Comparison of ENCODE assay signal across 22 cellular contexts in the genomic region with DNA sequence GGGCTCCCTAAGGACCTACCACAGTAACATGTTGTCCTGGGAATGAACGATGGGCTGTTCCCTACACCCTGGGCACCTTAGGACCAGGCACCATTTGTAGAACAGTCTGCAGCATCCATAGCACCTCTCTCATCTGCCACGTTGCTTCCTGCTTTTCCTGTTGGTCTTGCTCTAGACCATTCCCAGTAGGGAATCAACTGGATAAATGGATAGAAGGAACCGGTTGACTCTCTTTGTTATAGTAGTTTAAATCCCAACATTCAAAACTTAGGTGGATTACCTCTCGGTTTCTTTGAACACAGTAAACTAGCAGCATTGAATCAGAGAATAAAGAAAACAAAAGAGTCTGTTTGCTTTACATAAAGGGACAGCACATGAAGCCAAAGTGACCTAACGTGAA.
"Had no signal": no experiment of that assay in that cellular context is flagged by ENCODE, and none has a peak within 500 bp of the region (broad histone marks: within the 10 kb centered on the region; RNA-seq: fewer than 3 reads in every experiment).

No MANE protein-coding gene starts in this region.

- DNase-seq: cortex of kidney; dorsolateral prefrontal cortex; effector CD8-positive, alpha-beta T cell; glutamatergic neuron; left lung; lower lobe of right lung; midbrain; posterior cingulate gyrus; sigmoid colon; stimulated activated CD4-positive, alpha-beta T cell treated with anti-CD3 and anti-CD28 coated beads, Interleukin-2, amount 100 ng/mL, for 24 hours; stimulated activated CD4-positive, alpha-beta T cell treated with anti-CD3 and anti-CD28 coated beads, Interleukin-4, amount 100 ng/mL, for 4 hours; stimulated activated naive B cell treated with anti-CD40 and anti-IgM and Interleukin-4, amounts not matched to agents 10 μg/mL and 1 μg/mL and 100 μg/mL, for 72 hours; stimulated activated naive CD8-positive, alpha-beta T cell treated with anti-CD3 and anti-CD28 coated beads, Interleukin-15, amount 100 ng/mL, for 72 hours; testis; upper lobe of right lung had no signal

- H3K9me3 Mint-ChIP-seq: stimulated activated naive B cell treated with anti-CD40 and anti-IgM and Interleukin-4, amounts not matched to agents 10 μg/mL and 1 μg/mL and 100 μg/mL, for 72 hours had no signal

- H3K36me3 ChIP-seq: esophagus muscularis mucosa, gastroesophageal sphincter, left lung, lower lobe of right lung, sigmoid colon, tibial nerve, upper lobe of right lung, vagina had no signal

- ATAC-seq: gastroesophageal sphincter; left lung; lower lobe of right lung; natural killer cell treated with Interleukin-12 subunit alpha and Interleukin-12 subunit beta and Interleukin-15 and Interleukin-18, amount 100 ng/mL, for 72 hours; stimulated activated naive B cell treated with anti-CD40 and anti-IgM and Interleukin-4, amounts not matched to agents 10 μg/mL and 1 μg/mL and 100 μg/mL, for 72 hours; stimulated activated naive CD8-positive, alpha-beta T cell treated with anti-CD3 and anti-CD28 coated beads, Interleukin-15, amount 100 ng/mL, for 72 hours; upper lobe of right lung had no signal

- H3K4me3 ChIP-seq: dorsolateral prefrontal cortex, esophagus muscularis mucosa, gastroesophageal sphincter, left lung, lower lobe of right lung, sigmoid colon, skin epidermis, testis, tibial nerve, upper lobe of right lung, vagina had no signal

- H3K4me3 Mint-ChIP-seq: memory B cell; natural killer cell treated with Interleukin-12 subunit alpha and Interleukin-12 subunit beta and Interleukin-15 and Interleukin-18, amount 100 ng/mL, for 72 hours; stimulated activated naive B cell treated with anti-CD40 and anti-IgM and Interleukin-4, amounts not matched to agents 10 μg/mL and 1 μg/mL and 100 μg/mL, for 72 hours; stimulated activated naive CD8-positive, alpha-beta T cell treated with anti-CD3 and anti-CD28 coated beads, Interleukin-15, amount 100 ng/mL, for 72 hours had no signal

- H3K27me3 ChIP-seq: gastroesophageal sphincter, left lung, sigmoid colon, testis, tibial nerve, upper lobe of right lung, vagina had no signal

- H3K27ac ChIP-seq: dorsolateral prefrontal cortex, esophagus muscularis mucosa, gastroesophageal sphincter, left lung, lower lobe of right lung, sigmoid colon, skin epidermis, testis, tibial nerve, upper lobe of right lung, vagina had no signal

- H3K36me3 Mint-ChIP-seq: natural killer cell treated with Interleukin-12 subunit alpha and Interleukin-12 subunit beta and Interleukin-15 and Interleukin-18, amount 100 ng/mL, for 72 hours; stimulated activated naive B cell treated with anti-CD40 and anti-IgM and Interleukin-4, amounts not matched to agents 10 μg/mL and 1 μg/mL and 100 μg/mL, for 72 hours had no signal

- H3K4me1 ChIP-seq: esophagus muscularis mucosa, gastroesophageal sphincter, left lung, lower lobe of right lung, sigmoid colon, testis, upper lobe of right lung had no signal

- H3K27ac Mint-ChIP-seq: memory B cell; natural killer cell treated with Interleukin-12 subunit alpha and Interleukin-12 subunit beta and Interleukin-15 and Interleukin-18, amount 100 ng/mL, for 72 hours; stimulated activated naive CD8-positive, alpha-beta T cell treated with anti-CD3 and anti-CD28 coated beads, Interleukin-15, amount 100 ng/mL, for 72 hours had no signal

- H3K9me3 ChIP-seq: esophagus muscularis mucosa, gastroesophageal sphincter, left lung, lower lobe of right lung, testis, tibial nerve, upper lobe of right lung, vagina had no signal
